In the genomic region with DNA sequence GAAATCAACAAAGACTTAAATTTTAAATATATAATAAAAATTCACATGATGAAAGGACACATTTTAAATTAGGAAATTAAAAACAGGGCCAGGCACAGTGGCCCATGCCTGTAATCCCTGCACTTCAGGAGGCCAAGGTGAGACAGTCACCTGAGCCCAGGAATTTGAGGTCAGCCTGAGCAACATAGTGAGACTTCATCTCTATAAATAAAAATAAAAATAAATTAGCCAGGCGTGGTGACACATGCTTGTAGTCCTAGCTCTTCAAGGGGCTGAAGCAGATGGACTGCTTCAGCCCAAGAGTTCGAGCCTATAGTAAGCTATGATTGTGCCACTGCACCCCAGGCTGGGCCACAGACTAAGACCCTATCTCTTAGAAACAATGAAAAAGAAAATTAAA, we compare ENCODE assay signal across 33 cellular contexts.
"Had no signal": no experiment of that assay in that cellular context is flagged by ENCODE, and none has a peak within 500 bp of the region (broad histone marks: within the 10 kb centered on the region; RNA-seq: fewer than 3 reads in every experiment).

No MANE protein-coding gene starts in this region.

- H3K4me3 Mint-ChIP-seq: activated CD8-positive, alpha-beta T cell treated with anti-CD3 and anti-CD28 coated beads for 36 hours; activated naive CD8-positive, alpha-beta T cell treated with anti-CD3 and anti-CD28 coated beads for 36 hours; activated T-cell treated with anti-CD3 and anti-CD28 coated beads, Interleukin-2, amount 50 U/mL, for 4 hours; neural crest cell; stimulated activated memory B cell treated with anti-CD40 and anti-IgM and Interleukin-4, amounts not matched to agents 10 μg/mL and 1 μg/mL and 100 μg/mL, for 72 hours; stimulated activated naive CD8-positive, alpha-beta T cell treated with anti-CD3 and anti-CD28 coated beads, Interleukin-15, amount 100 ng/mL, for 72 hours; T-helper 17 cell had no signal

- DNase-seq: activated CD4-positive, alpha-beta T cell treated with anti-CD3 and anti-CD28 coated beads, Interleukin-2, amount 50 U/mL, for 1 hour; activated CD4-positive, CD25-positive, alpha-beta regulatory T cell treated with anti-CD3 and anti-CD28 coated beads, Interleukin-2, amount 50 U/mL, for 72 hours; activated CD8-positive, alpha-beta T cell treated with anti-CD3 and anti-CD28 coated beads for 36 hours; activated naive CD4-positive, alpha-beta T cell treated with Interleukin-2 at 50 U/mL for 16 hours; activated naive CD8-positive, alpha-beta T cell treated with anti-CD3 and anti-CD28 coated beads for 36 hours; activated T-cell treated with anti-CD3 and anti-CD28 coated beads, Interleukin-2, amount 50 U/mL, for 4 hours; adrenal gland; body of pancreas; effector CD8-positive, alpha-beta T cell; head of caudate nucleus; hippocampal formation; immature natural killer cell; kidney; lower lobe of right lung; mucosa of descending colon; nucleus accumbens; stimulated activated CD4-positive, alpha-beta T cell treated with anti-CD3 and anti-CD28 coated beads, Interleukin-1b, Interleukin-23, amount 100 ng/mL, for 48 hours; stimulated activated CD4-positive, alpha-beta T cell treated with anti-CD3 and anti-CD28 coated beads, Interleukin-4, amount 100 ng/mL, for 4 hours; stimulated activated CD8-positive, alpha-beta memory T cell treated with anti-CD3 and anti-CD28 coated beads, Interleukin-4, amount 100 ng/mL, for 48 hours; stimulated activated naive CD8-positive, alpha-beta T cell treated with anti-CD3 and anti-CD28 coated beads, Interleukin-15, amount 100 ng/mL, for 72 hours; substantia nigra; T-helper 17 cell; T1000; upper lobe of left lung; WERI-Rb-1 had no signal

- H3K4me2 ChIP-seq: smooth muscle cell had no signal

- ATAC-seq: activated CD8-positive, alpha-beta T cell treated with anti-CD3 and anti-CD28 coated beads for 36 hours; activated T-cell treated with anti-CD3 and anti-CD28 coated beads, Interleukin-2, amount 50 U/mL, for 4 hours; body of pancreas; left lobe of liver; lower lobe of right lung; mucosa of descending colon; stimulated activated memory B cell treated with anti-CD40 and anti-IgM and Interleukin-4, amounts not matched to agents 10 μg/mL and 1 μg/mL and 100 μg/mL, for 72 hours; stimulated activated naive CD8-positive, alpha-beta T cell treated with anti-CD3 and anti-CD28 coated beads, Interleukin-15, amount 100 ng/mL, for 72 hours; T-helper 17 cell had no signal

- H3K27me3 Mint-ChIP-seq: activated CD8-positive, alpha-beta T cell treated with anti-CD3 and anti-CD28 coated beads for 36 hours; activated naive CD8-positive, alpha-beta T cell treated with anti-CD3 and anti-CD28 coated beads for 36 hours; stimulated activated memory B cell treated with anti-CD40 and anti-IgM and Interleukin-4, amounts not matched to agents 10 μg/mL and 1 μg/mL and 100 μg/mL, for 72 hours; stimulated activated naive CD8-positive, alpha-beta T cell treated with anti-CD3 and anti-CD28 coated beads, Interleukin-15, amount 100 ng/mL, for 72 hours; T-helper 17 cell had no signal

- H3K9me3 ChIP-seq: adrenal gland, body of pancreas, lower lobe of right lung, mucosa of descending colon, right atrium auricular region, upper lobe of left lung, vagina had no signal

- H3K27me3 ChIP-seq: adrenal gland, body of pancreas, right atrium auricular region, upper lobe of left lung, vagina had no signal

- H3K9me3 Mint-ChIP-seq: activated T-cell treated with anti-CD3 and anti-CD28 coated beads, Interleukin-2, amount 50 U/mL, for 4 hours; immature natural killer cell; neural crest cell; stimulated activated memory B cell treated with anti-CD40 and anti-IgM and Interleukin-4, amounts not matched to agents 10 μg/mL and 1 μg/mL and 100 μg/mL, for 72 hours had no signal

- H2AFZ ChIP-seq: parathyroid adenoma had no signal

- H3K27ac Mint-ChIP-seq: activated CD8-positive, alpha-beta T cell treated with anti-CD3 and anti-CD28 coated beads for 36 hours; activated naive CD8-positive, alpha-beta T cell treated with anti-CD3 and anti-CD28 coated beads for 36 hours; activated T-helper 2 cell treated with anti-CD3 and anti-CD28 coated beads, Interferon-gamma antibody, Interleukin-2, Interleukin-4, amounts not matched to agents 10 μg/mL and 5 μg/mL and 100 μg/mL, durations not matched to agents 14 hours and 24 hours and 36 hours; stimulated activated memory B cell treated with anti-CD40 and anti-IgM and Interleukin-4, amounts not matched to agents 10 μg/mL and 1 μg/mL and 100 μg/mL, for 72 hours; stimulated activated naive CD8-positive, alpha-beta T cell treated with anti-CD3 and anti-CD28 coated beads, Interleukin-15, amount 100 ng/mL, for 72 hours; T-helper 17 cell had no signal

- H3K9ac ChIP-seq: parathyroid adenoma had no signal

- H3K27ac ChIP-seq: adrenal gland, body of pancreas, lower lobe of right lung, parathyroid adenoma, right atrium auricular region, upper lobe of left lung, vagina, WERI-Rb-1 had no signal

- H3K79me2 ChIP-seq: parathyroid adenoma had no signal

- H3K4me1 ChIP-seq: adrenal gland, body of pancreas, parathyroid adenoma, right atrium auricular region, vagina had no signal

- H3K36me3 Mint-ChIP-seq: immature natural killer cell; stimulated activated memory B cell treated with anti-CD40 and anti-IgM and Interleukin-4, amounts not matched to agents 10 μg/mL and 1 μg/mL and 100 μg/mL, for 72 hours had no signal

- H3K4me3 ChIP-seq: adrenal gland, body of pancreas, lower lobe of right lung, mucosa of descending colon, right atrium auricular region, smooth muscle cell, upper lobe of left lung, vagina had no signal

- H3K36me3 ChIP-seq: adrenal gland, lower lobe of right lung, right atrium auricular region, upper lobe of left lung, vagina, WERI-Rb-1 had no signal
